ENCODE assay signal across 18 cellular contexts in genomic region chr13:46129124-46129523, GRCh38. TPM values are rescaled to one million over a fixed set of nuclear protein-coding genes. Genes with fewer than 3 reads are reported as not detected.
DNase-seq lines count a peak whose midpoint lies in the region; ATAC-seq lines count a peak whose summit lies in the region.
"Had no signal": no experiment of that assay in that cellular context is flagged by ENCODE, and none has a peak within 500 bp of the region (broad histone marks: within the 10 kb centered on the region; RNA-seq: fewer than 3 reads in every experiment).

No MANE protein-coding gene starts in this region.

- no peaks in the 10 kb centered on the region for H3K9me3 ChIP-seq in CD4-positive, alpha-beta memory T cell (ENCODE audit: control insufficient read depth in 1 of 2, low read length in 2 of 2)
- H3K9me3 ChIP-seq: BLaER1 treated with 17β-estradiol and CSF1 and Interleukin-3, amounts not matched to agents 10 nM and 100 nM had no signal

- CTCF ChIA-PET in CD4-positive, alpha-beta memory T cell (lab: Charles Lee; ENCODE audit: partially characterized antibody): interaction anchor here (1.1 to 5.9 kb wide), 4 partner anchors 9 to 193 kb away, joined by 3 to 51 read pairs (median 18); no protein-coding TSS in a partner anchor

- H3K4me1 Mint-ChIP-seq in T-helper 2 cell treated with Interferon-gamma antibody and Interleukin-4, amounts not matched to agents 5 μg/mL and 100 μg/mL, for 36 hours (ENCODE audit: low read depth): peaks cover 39% of the 10 kb centered on the region
- peaks cover 26 to 47% (median 35%) of the 10 kb centered on the region in 4 donors for H3K4me1 Mint-ChIP-seq in CD4-positive, alpha-beta memory T cell
- H3K4me1 Mint-ChIP-seq in activated T-helper 1 cell treated with anti-CD3 and anti-CD28 coated beads, Interleukin-12 subunit alpha, Interleukin-12 subunit beta, Interleukin-2, Interleukin-4 antibody, amounts not matched to agents 30 ng/mL and 10 ng/mL and 1 ng/mL, durations not matched to agents 14 hours and 24 hours and 36 hours (ENCODE audit: low read depth): peaks cover 38% of the 10 kb centered on the region
- H3K4me1 Mint-ChIP-seq in memory B cell: peaks cover 15% of the 10 kb centered on the region

- POLR2A ChIA-PET in CD4-positive, alpha-beta memory T cell (lab: Charles Lee; ENCODE audit: partially characterized antibody): no interaction called here

- H3K4me1 ChIP-seq in CD4-positive, alpha-beta memory T cell (ENCODE audit: insufficient read depth, low read length): peaks cover 31% of the 10 kb centered on the region

- H3K27me3 Mint-ChIP-seq in T-helper 2 cell treated with Interferon-gamma antibody and Interleukin-4, amounts not matched to agents 5 μg/mL and 100 μg/mL, for 36 hours (ENCODE audit: low read depth): no peaks in the 10 kb centered on the region
- H3K27me3 Mint-ChIP-seq in CD4-positive, alpha-beta memory T cell: no peaks in the 10 kb centered on the region
- H3K27me3 Mint-ChIP-seq in activated T-helper 1 cell treated with anti-CD3 and anti-CD28 coated beads, Interleukin-12 subunit alpha, Interleukin-12 subunit beta, Interleukin-2, Interleukin-4 antibody, amounts not matched to agents 30 ng/mL and 10 ng/mL and 1 ng/mL, durations not matched to agents 14 hours and 24 hours and 36 hours (ENCODE audit: insufficient read depth): no peaks in the 10 kb centered on the region
- H3K27me3 Mint-ChIP-seq in memory B cell: no peaks in the 10 kb centered on the region

- no peak overlapping the region for H3K4me3 ChIP-seq in CD4-positive, alpha-beta memory T cell (ENCODE audit: low read length in 2 of 2)
- no peak overlapping the region for H3K4me3 ChIP-seq in H7 (ENCODE audit: insufficient read depth, low read depth, low read length)
- H3K4me3 ChIP-seq: BLaER1 treated with 17β-estradiol and CSF1 and Interleukin-3, amounts not matched to agents 10 nM and 100 nM had no signal

- peaks cover 67% of the 10 kb centered on the region for H3K36me3 ChIP-seq in CD4-positive, alpha-beta memory T cell (ENCODE audit: insufficient read depth, low read length)
- no peaks in the 10 kb centered on the region for H3K36me3 ChIP-seq in H7 (replicated peaks; ENCODE audit: control insufficient read depth, insufficient read depth, low read length)

- no peak overlapping the region for H3K4me3 Mint-ChIP-seq in T-helper 2 cell treated with Interferon-gamma antibody and Interleukin-4, amounts not matched to agents 5 μg/mL and 100 μg/mL, for 36 hours
- no peak overlapping the region for H3K4me3 Mint-ChIP-seq in CD4-positive, alpha-beta memory T cell
- H3K4me3 Mint-ChIP-seq in activated T-helper 1 cell treated with anti-CD3 and anti-CD28 coated beads, Interleukin-12 subunit alpha, Interleukin-12 subunit beta, Interleukin-2, Interleukin-4 antibody, amounts not matched to agents 30 ng/mL and 10 ng/mL and 1 ng/mL, durations not matched to agents 14 hours and 24 hours and 36 hours: no peak overlapping the region
- H3K4me3 Mint-ChIP-seq in memory B cell: no peak overlapping the region

- ATAC-seq in memory B cell (ENCODE audit: low read depth): no peak
- ATAC-seq: HCT116 had no signal

- no peak overlapping the region for H3K27ac ChIP-seq in CD4-positive, alpha-beta memory T cell (ENCODE audit: low read depth, low read length)
- H3K27ac ChIP-seq: BLaER1 treated with 17β-estradiol and CSF1 and Interleukin-3, amounts not matched to agents 10 nM and 100 nM had no signal

- DNase-seq in T-helper 2 cell treated with Interferon-gamma antibody and Interleukin-4, amounts not matched to agents 5 μg/mL and 100 μg/mL, for 36 hours (ENCODE audit: low spot score): no peak
- DNase-seq in T-helper 2 cell (no peak), memory B cell (ENCODE audit: low spot score in 2 of 2) (no peak), H7 (no peak), NCI-H526 (lab: John Stamatoyannopoulos, UW) (no peak), RPMI8226 (no peak)
- DNase-seq in CD4-positive, alpha-beta memory T cell: no peak
- no peak for DNase-seq in activated T-helper 1 cell treated with anti-CD3 and anti-CD28 coated beads, Interleukin-12 subunit alpha, Interleukin-12 subunit beta, Interleukin-2, Interleukin-4 antibody, amounts not matched to agents 30 ng/mL and 10 ng/mL and 1 ng/mL, durations not matched to agents 14 hours and 24 hours and 36 hours (ENCODE audit: low spot score)
- DNase-seq: 8988T, Calu3, Karpas-422, MM.1S, NCI-H1105 treated with DMSO at 0.1 percent for 48 hours, NCI-H187 treated with DMSO at 0.1 percent for 48 hours, NCI-H446, NCI-H748 treated with DMSO at 0.1 percent for 48 hours had no signal

- no peaks in the 10 kb centered on the region for H3K9me3 Mint-ChIP-seq in T-helper 2 cell treated with Interferon-gamma antibody and Interleukin-4, amounts not matched to agents 5 μg/mL and 100 μg/mL, for 36 hours
- no peaks in the 10 kb centered on the region for H3K9me3 Mint-ChIP-seq in CD4-positive, alpha-beta memory T cell
- no peaks in the 10 kb centered on the region for H3K9me3 Mint-ChIP-seq in activated T-helper 1 cell treated with anti-CD3 and anti-CD28 coated beads, Interleukin-12 subunit alpha, Interleukin-12 subunit beta, Interleukin-2, Interleukin-4 antibody, amounts not matched to agents 30 ng/mL and 10 ng/mL and 1 ng/mL, durations not matched to agents 14 hours and 24 hours and 36 hours
- no peaks in the 10 kb centered on the region for H3K9me3 Mint-ChIP-seq in memory B cell

- peak overlapping the region; percentile 17 for H3K27ac Mint-ChIP-seq in T-helper 2 cell treated with Interferon-gamma antibody and Interleukin-4, amounts not matched to agents 5 μg/mL and 100 μg/mL, for 36 hours
- peak overlapping the region in 4 of 7 donors; percentile 20 to 52 (median 32) for H3K27ac Mint-ChIP-seq in CD4-positive, alpha-beta memory T cell
- H3K27ac Mint-ChIP-seq in activated T-helper 1 cell treated with anti-CD3 and anti-CD28 coated beads, Interleukin-12 subunit alpha, Interleukin-12 subunit beta, Interleukin-2, Interleukin-4 antibody, amounts not matched to agents 30 ng/mL and 10 ng/mL and 1 ng/mL, durations not matched to agents 14 hours and 24 hours and 36 hours: peak overlapping the region; percentile 4
- H3K27ac Mint-ChIP-seq in memory B cell: peak overlapping the region; percentile 14

- H3K36me3 Mint-ChIP-seq in T-helper 2 cell treated with Interferon-gamma antibody and Interleukin-4, amounts not matched to agents 5 μg/mL and 100 μg/mL, for 36 hours (ENCODE audit: low read depth): peaks cover 86% of the 10 kb centered on the region
- peaks cover 49 to 78% of the 10 kb centered on the region in 2 donors for H3K36me3 Mint-ChIP-seq in CD4-positive, alpha-beta memory T cell
- peaks cover 72% of the 10 kb centered on the region for H3K36me3 Mint-ChIP-seq in activated T-helper 1 cell treated with anti-CD3 and anti-CD28 coated beads, Interleukin-12 subunit alpha, Interleukin-12 subunit beta, Interleukin-2, Interleukin-4 antibody, amounts not matched to agents 30 ng/mL and 10 ng/mL and 1 ng/mL, durations not matched to agents 14 hours and 24 hours and 36 hours (ENCODE audit: low read depth)
- H3K36me3 Mint-ChIP-seq in memory B cell: peaks cover 43% of the 10 kb centered on the region

- no peaks in the 10 kb centered on the region for H3K27me3 ChIP-seq in CD4-positive, alpha-beta memory T cell (ENCODE audit: insufficient read depth, low read length)
- no peaks in the 10 kb centered on the region for H3K27me3 ChIP-seq in H7 (ENCODE audit: control insufficient read depth, insufficient read depth, low read length)
- H3K27me3 ChIP-seq: BLaER1 treated with 17β-estradiol and CSF1 and Interleukin-3, amounts not matched to agents 10 nM and 100 nM had no signal

- intact Hi-C loops in CD4-positive, alpha-beta memory T cell (cut with micrococcal nuclease): loop anchor here (5.0 to 10.0 kb wide), 2 partner anchors 33 to 1084 kb away; no protein-coding TSS in a partner anchor
- intact Hi-C loops in activated T-helper 1 cell treated with anti-CD3 and anti-CD28 coated beads, Interleukin-12 subunit alpha, Interleukin-12 subunit beta, Interleukin-2, Interleukin-4 antibody, amounts not matched to agents 30 ng/mL and 10 ng/mL and 1 ng/mL, durations not matched to agents 14 hours and 24 hours and 36 hours (cut with micrococcal nuclease): loop anchor here (5.0 to 10.0 kb wide), 4 partner anchors 33 to 617 kb away; no protein-coding TSS in a partner anchor

RNA-seq across cellular contexts. Expression of gene CPB2, which starts 24.3 kb away (rescaled TPM):
- total RNA-seq in CD4-positive, alpha-beta memory T cell: not detected
- not detected for polyA plus RNA-seq in CD4-positive, alpha-beta memory T cell
- total RNA-seq in activated T-helper 1 cell treated with anti-CD3 and anti-CD28 coated beads, Interleukin-12 subunit alpha, Interleukin-12 subunit beta, Interleukin-2, Interleukin-4 antibody, amounts not matched to agents 30 ng/mL and 10 ng/mL and 1 ng/mL, durations not matched to agents 14 hours and 24 hours and 36 hours: not detected in 2 replicates
- not detected in 2 replicates for total RNA-seq in H7 (2014; rRNA removed; shearing (Covaris generic))
- total RNA-seq: Calu3 had no signal

RNA-seq across cellular contexts. Expression of gene LCP1, which starts 52.9 kb away (rescaled TPM):
- 100 to 1,000 TPM; 466 to 497 TPM for total RNA-seq in CD4-positive, alpha-beta memory T cell
- polyA plus RNA-seq in CD4-positive, alpha-beta memory T cell: 1,000 to 10,000 TPM; 1,169 to 1,658 TPM
- total RNA-seq in activated T-helper 1 cell treated with anti-CD3 and anti-CD28 coated beads, Interleukin-12 subunit alpha, Interleukin-12 subunit beta, Interleukin-2, Interleukin-4 antibody, amounts not matched to agents 30 ng/mL and 10 ng/mL and 1 ng/mL, durations not matched to agents 14 hours and 24 hours and 36 hours: 758 and 774 TPM in 2 replicates
- total RNA-seq in H7 (2014; rRNA removed; shearing (Covaris generic)): 0.62 and 1.9 TPM in 2 replicates

Comparison
In these comparisons a context has a peak if more than half of its experiments do, and no peak if none do; other contexts are left out.
1. RNA of gene LCP1, which starts 52.9 kb away (total RNA-seq): 758 to 774 TPM in activated T-helper 1 cell treated with anti-CD3 and anti-CD28 coated beads, Interleukin-12 subunit alpha, Interleukin-12 subunit beta, Interleukin-2, Interleukin-4 antibody, amounts not matched to agents 30 ng/mL and 10 ng/mL and 1 ng/mL, durations not matched to agents 14 hours and 24 hours and 36 hours and 466 to 497 TPM in CD4-positive, alpha-beta memory T cell; 0.62 to 1.9 TPM in H7; every median in the first group is over 100 times any median in the second.
2. Peak in every context shown above with its lines, with median percentiles within 50 percentile points of each other: H3K27ac Mint-ChIP-seq.